ENCODE assay signal across 14 cellular contexts in the genomic region with DNA sequence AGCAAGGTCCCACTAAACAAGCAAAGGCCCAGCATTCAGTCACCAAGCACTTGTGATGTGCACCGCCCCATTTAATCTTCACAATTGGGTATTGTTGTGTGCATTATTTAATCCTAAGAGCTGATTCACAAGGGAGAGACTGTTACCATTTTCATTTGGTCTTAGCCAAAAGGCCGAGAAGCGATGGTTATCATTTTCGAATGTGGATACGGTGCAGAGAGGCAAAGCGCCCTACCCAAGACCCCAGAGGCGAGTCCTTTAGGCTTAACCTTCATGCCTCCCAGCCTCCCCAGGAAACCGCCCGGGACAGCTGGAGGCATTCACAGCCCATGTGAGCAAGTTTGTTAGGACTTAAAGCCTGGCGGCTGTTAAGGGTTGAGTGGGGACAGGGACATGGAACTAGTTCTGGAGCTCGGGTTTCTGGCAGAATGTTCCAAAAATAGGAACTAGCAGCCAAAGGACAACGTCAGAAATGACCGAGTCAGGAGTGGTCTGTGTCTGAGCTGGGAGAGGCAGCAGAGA. TPM values are rescaled to one million over a fixed set of nuclear protein-coding genes. Genes with fewer than 3 reads are reported as not detected.
A peak's percentile ranks its signal among the peaks of the same experiment; 100 is the strongest.
DNase-seq lines count a peak whose midpoint lies in the region; ATAC-seq and TF ChIP-seq lines count a peak whose summit lies in the region.
"Had no signal": no experiment of that assay in that cellular context is flagged by ENCODE, and none has a peak within 500 bp of the region (broad histone marks: within the 10 kb centered on the region; RNA-seq: fewer than 3 reads in every experiment).

No MANE protein-coding gene starts in this region.

- H3K36me3 ChIP-seq in ascending aorta (no peaks in the 10 kb centered on the region), iPS-15b (ENCODE audit: control insufficient read depth, insufficient read depth, low read length) (no peaks in the 10 kb centered on the region), gastrocnemius medialis (no peaks in the 10 kb centered on the region)

- H3K27ac ChIP-seq in ascending aorta, result peak overlapping the region; percentile 84 to 94
- H3K27ac ChIP-seq in gastrocnemius medialis, result peak overlapping the region; percentile 88 to 100 (median 93)

- no peak for TF ChIP-seq CTCF in ascending aorta (IDR thresholded peaks at IDR 0.05)
- no peak for TF ChIP-seq CTCF in gastrocnemius medialis (IDR thresholded peaks at IDR 0.05 in 4 of 5, conservative IDR thresholded peaks at IDR 0.05 in 1 of 5)

- DNase-seq in COLO829 (ENCODE audit: low spot score), result peak; percentile 42
- DNase-seq in ascending aorta (ENCODE audit: low spot score in 2 of 2), result peak in 1 of 2 donors; percentile 91
- DNase-seq in gastrocnemius medialis, result peak; percentile 88 to 90
- DNase-seq in ecto neural progenitor cell (ENCODE audit: low spot score), result no peak
- DNase-seq: naive B cell; NCI-H510A; stimulated activated CD4-positive, alpha-beta T cell treated with anti-CD3 and anti-CD28 coated beads, Interleukin-2, amount 100 ng/mL, for 48 hours had no signal

- H3K27me3 ChIP-seq in ascending aorta (no peaks in the 10 kb centered on the region), iPS-15b (ENCODE audit: control insufficient read depth, insufficient read depth, low read length) (peaks cover 11% of the 10 kb centered on the region), gastrocnemius medialis (no peaks in the 10 kb centered on the region)

- H3K9ac ChIP-seq in iPS-15b (ENCODE audit: low read depth, low read length), result peak overlapping the region; percentile 47

- ATAC-seq in gastrocnemius medialis (peak; percentile 92 to 94), HG03135 (IDR thresholded peaks at IDR 0.05; ENCODE audit: unreplicated experiment) (no peak), GM21526 (IDR thresholded peaks at IDR 0.05; ENCODE audit: low FRiP score, unreplicated experiment) (no peak), HG03442 (IDR thresholded peaks at IDR 0.05; ENCODE audit: unreplicated experiment) (no peak)

- TF ChIP-seq POLR2A in gastrocnemius medialis (IDR thresholded peaks at IDR 0.05), result peak in 1 of 2 donors; percentile 49

- intact Hi-C loops in ascending aorta (cut with DNase I) (loop anchor here (10.0 kb wide), 1 partner anchor 63 kb away; no protein-coding TSS in a partner anchor), gastrocnemius medialis (cut with DNase I; ENCODE audit: low total_unique reads) (loop anchor here (2.0 to 10.0 kb wide), 3 partner anchors 37 to 403 kb away; partner anchors contain the start of genes ATXN10 and FAM118A)

- H3K4me3 ChIP-seq in ascending aorta (no peak overlapping the region), iPS-15b (ENCODE audit: low read depth, low read length) (no peak overlapping the region), gastrocnemius medialis (no peak overlapping the region)

- H3K9me3 ChIP-seq in ascending aorta (no peaks in the 10 kb centered on the region), iPS-15b (ENCODE audit: control insufficient read depth, insufficient read depth, low read length) (no peaks in the 10 kb centered on the region), gastrocnemius medialis (no peaks in the 10 kb centered on the region)

- H3K4me1 ChIP-seq in ascending aorta (peaks cover 8 to 27% of the 10 kb centered on the region in 2 donors), iPS-15b (ENCODE audit: control insufficient read depth, insufficient read depth, low read length) (peaks cover 4% of the 10 kb centered on the region), gastrocnemius medialis (peaks cover 44 to 45% of the 10 kb centered on the region in 2 donors)

- in situ Hi-C loops in gastrocnemius medialis (cut with MboI; ENCODE audit: low sequenced_read_pairs in 4 of 4), result no loop called here

RNA-seq across cellular contexts. Expression of gene UPK3A, which starts 13.0 kb away (rescaled TPM):
- total RNA-seq in ascending aorta (not detected), gastrocnemius medialis (1 to 10 TPM in 2 of 4 donors, under 1 TPM in 2; 0.70 to 6.4 (median 2.1) TPM)
- total RNA-seq: B cell; glomerular endothelial cell; T-helper 1 cell treated with Interleukin-12 subunit alpha and Interleukin-12 subunit beta and Interleukin-4 antibody, amounts not matched to agents 30 ng/mL and 1 ng/mL, for 36 hours had no signal

RNA-seq across cellular contexts. Expression of gene KIAA0930, which starts 31.0 kb away (rescaled TPM):
- total RNA-seq in ascending aorta (60.0 TPM), gastrocnemius medialis (10 to 100 TPM; 45.1 to 99.9 (median 53.7) TPM)

RNA-seq across cellular contexts. Expression of gene FAM118A, which starts 38.0 kb away (rescaled TPM):
- total RNA-seq in ascending aorta, result 23.5 TPM
- 10 to 100 TPM in 3 of 4 donors, 1 to 10 TPM in 1; 4.1 to 30.0 (median 24.2) TPM for total RNA-seq in gastrocnemius medialis

Comparison
In these comparisons a context has a peak if more than half of its experiments do, and no peak if none do; other contexts are left out.
1. ATAC-seq: peak in gastrocnemius medialis (2 of 2); none in HG03135 (single experiment), GM21526 (single experiment) and HG03442 (single experiment).